ENCODE assay signal across 23 cellular contexts in genomic region chr17:43272483-43272882, GRCh38. TPM values are rescaled to one million over a fixed set of nuclear protein-coding genes. Genes with fewer than 3 reads are reported as not detected.
DNase-seq lines count a peak whose midpoint lies in the region; ATAC-seq and TF ChIP-seq lines count a peak whose summit lies in the region.
"Not testable (repeated sequence)": the region's sequence is repeated elsewhere in the genome, so short reads cannot be mapped to it uniquely, and the experiment has no call there.
"Had no signal": no experiment of that assay in that cellular context is flagged by ENCODE, and none has a peak within 500 bp of the region (broad histone marks: within the 10 kb centered on the region; RNA-seq: fewer than 3 reads in every experiment).

No MANE protein-coding gene starts in this region.

- DNase-seq in DND-41: peak; percentile 9
- DNase-seq in T-helper 17 cell; activated naive CD8-positive, alpha-beta T cell treated with anti-CD3 and anti-CD28 coated beads for 36 hours; natural killer cell: not testable (repeated sequence)
- peak; percentile 18 for DNase-seq in activated CD8-positive, alpha-beta T cell treated with anti-CD3 and anti-CD28 coated beads, Interleukin-2, amount 10 ng/mL, durations not matched to agents 7 days and 5 days
- DNase-seq in effector memory CD8-positive, alpha-beta T cell: peak; percentile 0
- peak in 1 of 2 donors; percentile 47 for DNase-seq in stimulated activated effector memory CD8-positive, alpha-beta T cell treated with anti-CD3 and anti-CD28 coated beads, Interleukin-12 subunit alpha, Interleukin-12 subunit beta, amount 100 ng/mL, for 72 hours (ENCODE audit: low spot score in 2 of 2)

- ATAC-seq in DND-41 (ENCODE audit: insufficient read depth, low read depth); T-helper 17 cell; activated CD8-positive, alpha-beta T cell treated with anti-CD3 and anti-CD28 coated beads, Interleukin-2, amount 10 ng/mL, durations not matched to agents 7 days and 5 days; effector memory CD8-positive, alpha-beta T cell (replicated peaks); stimulated activated effector memory CD8-positive, alpha-beta T cell treated with anti-CD3 and anti-CD28 coated beads, Interleukin-12 subunit alpha, Interleukin-12 subunit beta, amount 100 ng/mL, for 72 hours: not testable (repeated sequence)
- ATAC-seq in natural killer cell: peak in 1 of 3 donors; percentile 25

- not testable (repeated sequence) for H3K27ac ChIP-seq in DND-41 (ENCODE audit: low read length)

- H3K9ac ChIP-seq in DND-41 (ENCODE audit: low read depth, low read length): not testable (repeated sequence)

- H2AFZ ChIP-seq in DND-41 (ENCODE audit: low read depth, low read length): not testable (repeated sequence)

- H3K36me3 ChIP-seq in DND-41 (ENCODE audit: insufficient read depth, low read length): not testable (repeated sequence)

- H3K4me3 ChIP-seq in DND-41 (ENCODE audit: low read depth in 1 of 2, low read length in 2 of 2): not testable (repeated sequence)

- not testable (repeated sequence) for H3K36me3 Mint-ChIP-seq in T-helper 17 cell (ENCODE audit: low read depth); activated CD8-positive, alpha-beta T cell treated with anti-CD3 and anti-CD28 coated beads, Interleukin-2, amount 10 ng/mL, durations not matched to agents 7 days and 5 days (ENCODE audit: low read depth); activated naive CD8-positive, alpha-beta T cell treated with anti-CD3 and anti-CD28 coated beads for 36 hours; effector memory CD8-positive, alpha-beta T cell (ENCODE audit: insufficient read depth); natural killer cell; stimulated activated effector memory CD8-positive, alpha-beta T cell treated with anti-CD3 and anti-CD28 coated beads, Interleukin-12 subunit alpha, Interleukin-12 subunit beta, amount 100 ng/mL, for 72 hours

- not testable (repeated sequence) for H3K27me3 Mint-ChIP-seq in T-helper 17 cell; activated CD8-positive, alpha-beta T cell treated with anti-CD3 and anti-CD28 coated beads, Interleukin-2, amount 10 ng/mL, durations not matched to agents 7 days and 5 days (ENCODE audit: low read depth); activated naive CD8-positive, alpha-beta T cell treated with anti-CD3 and anti-CD28 coated beads for 36 hours; effector memory CD8-positive, alpha-beta T cell; natural killer cell (ENCODE audit: low read depth in 2 of 2)

- not testable (repeated sequence) for H3K79me2 ChIP-seq in DND-41 (ENCODE audit: insufficient read depth, low read length)

- not testable (repeated sequence) for H3K27me3 ChIP-seq in DND-41 (ENCODE audit: insufficient read depth, low read length, poor library complexity)

- H3K9me3 Mint-ChIP-seq in activated CD8-positive, alpha-beta T cell treated with anti-CD3 and anti-CD28 coated beads, Interleukin-2, amount 10 ng/mL, durations not matched to agents 7 days and 5 days (ENCODE audit: insufficient read depth); activated naive CD8-positive, alpha-beta T cell treated with anti-CD3 and anti-CD28 coated beads for 36 hours; effector memory CD8-positive, alpha-beta T cell; natural killer cell; stimulated activated effector memory CD8-positive, alpha-beta T cell treated with anti-CD3 and anti-CD28 coated beads, Interleukin-12 subunit alpha, Interleukin-12 subunit beta, amount 100 ng/mL, for 72 hours: not testable (repeated sequence)

- H3K4me1 Mint-ChIP-seq in T-helper 17 cell; activated CD8-positive, alpha-beta T cell treated with anti-CD3 and anti-CD28 coated beads, Interleukin-2, amount 10 ng/mL, durations not matched to agents 7 days and 5 days (ENCODE audit: low read depth); activated naive CD8-positive, alpha-beta T cell treated with anti-CD3 and anti-CD28 coated beads for 36 hours; effector memory CD8-positive, alpha-beta T cell (ENCODE audit: low read depth in 2 of 2); natural killer cell; stimulated activated effector memory CD8-positive, alpha-beta T cell treated with anti-CD3 and anti-CD28 coated beads, Interleukin-12 subunit alpha, Interleukin-12 subunit beta, amount 100 ng/mL, for 72 hours: not testable (repeated sequence)

- not testable (repeated sequence) for H3K9me3 ChIP-seq in DND-41 (ENCODE audit: insufficient read depth, low read length, severe bottlenecking); T-helper 17 cell (ENCODE audit: control insufficient read depth, low read length, poor library complexity, severe bottlenecking)

- not testable (repeated sequence) for H3K4me2 ChIP-seq in DND-41 (ENCODE audit: insufficient read depth, low read length)

- H3K4me1 ChIP-seq in DND-41 (ENCODE audit: insufficient read depth, low read length): not testable (repeated sequence)

- POLR2A ChIA-PET in activated CD8-positive, alpha-beta T cell treated with anti-CD3 and anti-CD28 coated beads, Interleukin-2, amount 10 ng/mL, durations not matched to agents 7 days and 5 days (lab: Charles Lee): not testable (repeated sequence)

- not testable (repeated sequence) for H4K20me1 ChIP-seq in DND-41 (ENCODE audit: insufficient read depth, low read length)

- CTCF ChIA-PET in activated CD8-positive, alpha-beta T cell treated with anti-CD3 and anti-CD28 coated beads, Interleukin-2, amount 10 ng/mL, durations not matched to agents 7 days and 5 days (lab: Charles Lee): not testable (repeated sequence)

- H3K4me3 Mint-ChIP-seq in T-helper 17 cell (peak overlapping the region; percentile 47), natural killer cell (peak overlapping the region; percentile 51)
- H3K4me3 Mint-ChIP-seq in activated CD8-positive, alpha-beta T cell treated with anti-CD3 and anti-CD28 coated beads, Interleukin-2, amount 10 ng/mL, durations not matched to agents 7 days and 5 days: not testable (repeated sequence)
- H3K4me3 Mint-ChIP-seq in activated naive CD8-positive, alpha-beta T cell treated with anti-CD3 and anti-CD28 coated beads for 36 hours: peak overlapping the region; percentile 4
- peak overlapping the region; percentile 54 to 75 for H3K4me3 Mint-ChIP-seq in effector memory CD8-positive, alpha-beta T cell
- H3K4me3 Mint-ChIP-seq in stimulated activated effector memory CD8-positive, alpha-beta T cell treated with anti-CD3 and anti-CD28 coated beads, Interleukin-12 subunit alpha, Interleukin-12 subunit beta, amount 100 ng/mL, for 72 hours: peak overlapping the region; percentile 48

- intact Hi-C loops in natural killer cell (cut with micrococcal nuclease): not testable (repeated sequence)

- TF ChIP-seq CTCF in DND-41 (IDR thresholded peaks at IDR 0.05; ENCODE audit: borderline replicate concordance, extremely low read depth, low read length, poor library complexity, severe bottlenecking); natural killer cell (IDR thresholded peaks at IDR 0.05): not testable (repeated sequence)

- not testable (repeated sequence) for H3K27ac Mint-ChIP-seq in T-helper 17 cell
- peak overlapping the region; percentile 79 for H3K27ac Mint-ChIP-seq in activated CD8-positive, alpha-beta T cell treated with anti-CD3 and anti-CD28 coated beads, Interleukin-2, amount 10 ng/mL, durations not matched to agents 7 days and 5 days
- peak overlapping the region; percentile 21 for H3K27ac Mint-ChIP-seq in activated naive CD8-positive, alpha-beta T cell treated with anti-CD3 and anti-CD28 coated beads for 36 hours
- H3K27ac Mint-ChIP-seq in effector memory CD8-positive, alpha-beta T cell: peak overlapping the region in 1 of 2 donors; percentile 73
- H3K27ac Mint-ChIP-seq in natural killer cell: peak overlapping the region; percentile 60 to 87
- H3K27ac Mint-ChIP-seq in stimulated activated effector memory CD8-positive, alpha-beta T cell treated with anti-CD3 and anti-CD28 coated beads, Interleukin-12 subunit alpha, Interleukin-12 subunit beta, amount 100 ng/mL, for 72 hours: peak overlapping the region; percentile 95

RNA-seq across cellular contexts. Expression of gene RNU2-1, which starts 38.7 kb away (rescaled TPM):
- total RNA-seq in T-helper 17 cell: 1,000 to 10,000 TPM; 3,838 to 5,780 TPM
- total RNA-seq in activated CD8-positive, alpha-beta T cell treated with anti-CD3 and anti-CD28 coated beads, Interleukin-2, amount 10 ng/mL, durations not matched to agents 7 days and 5 days: 1,000 to 10,000 TPM; 4,963 to 6,708 TPM
- total RNA-seq in activated naive CD8-positive, alpha-beta T cell treated with anti-CD3 and anti-CD28 coated beads for 36 hours: 1,000 to 10,000 TPM; 3,764 to 4,468 TPM
- 1,000 to 10,000 TPM; 3,690 to 5,833 (median 5,267) TPM for total RNA-seq in natural killer cell
- total RNA-seq: ascending aorta, cardiac muscle cell, fibroblast of villous mesenchyme, G401, H4, HT-29, myocyte, occipital lobe, PC-3, pulmonary artery endothelial cell, sigmoid colon, testis had no signal

RNA-seq across cellular contexts. Expression of gene CCDC200, which starts 44.1 kb away (rescaled TPM):
- total RNA-seq in T-helper 17 cell (under 1 TPM; 0.40 to 0.60 TPM), natural killer cell (1 to 10 TPM in 1 of 3 donors, under 1 TPM in 1, not detected in 1; 0.64 to 1.5 TPM)
- not detected for total RNA-seq in activated CD8-positive, alpha-beta T cell treated with anti-CD3 and anti-CD28 coated beads, Interleukin-2, amount 10 ng/mL, durations not matched to agents 7 days and 5 days
- total RNA-seq in activated naive CD8-positive, alpha-beta T cell treated with anti-CD3 and anti-CD28 coated beads for 36 hours: not detected
- total RNA-seq: ascending aorta, esophagus mucosa, fibroblast of villous mesenchyme, G401, H4, HT-29, left ventricle myocardium inferior, mesenteric fat pad, occipital lobe, PC-3, pulmonary artery endothelial cell, Right ventricle myocardium inferior, sigmoid colon had no signal
